Comparison of ENCODE assay signal across 14 cellular contexts in genomic region chr10:4397337-4397736, GRCh38.
DNase-seq lines count a peak whose midpoint lies in the region; ATAC-seq, FAIRE-seq and TF ChIP-seq lines count a peak whose summit lies in the region.
"Had no signal": no experiment of that assay in that cellular context is flagged by ENCODE, and none has a peak within 500 bp of the region (broad histone marks: within the 10 kb centered on the region; RNA-seq: fewer than 3 reads in every experiment).

No MANE protein-coding gene starts in this region.

- H3K27me3 ChIP-seq in bronchial epithelial cell (ENCODE audit: control insufficient read depth, insufficient read depth, low read length), result no peaks in the 10 kb centered on the region
- H3K27me3 ChIP-seq: BLaER1 had no signal

- H3K4me3 ChIP-seq in LNCaP clone FGC (ENCODE audit: low read depth, low read length) (no peak overlapping the region), bronchial epithelial cell (ENCODE audit: low read depth, low read length) (no peak overlapping the region)
- H3K4me3 ChIP-seq: BLaER1, GM12878 had no signal

- no peak for FAIRE-seq in bronchial epithelial cell (lab: Jason Lieb, UNC)
- FAIRE-seq: GM12878 had no signal

- no peak for ATAC-seq in HG03457 (IDR thresholded peaks at IDR 0.05; ENCODE audit: unreplicated experiment)
- ATAC-seq: GM12878 had no signal

- DNase-seq in NCI-H510A treated with DMSO at 0.1 percent for 48 hours (lab: John Stamatoyannopoulos, UW) (peak; percentile 30), NCI-H510A (lab: John Stamatoyannopoulos, UW) (no peak), LNCaP clone FGC (ENCODE audit: low read depth) (peak; percentile 46), bronchial epithelial cell (ENCODE audit: low read depth) (peak; percentile 8), cerebellar cortex (ENCODE audit: low spot score) (no peak), GOT3 (lab: John Stamatoyannopoulos, UW) (no peak)
- DNase-seq: 8988T; CD4-positive, alpha-beta memory T cell; DMS79 treated with DMSO at 0.1 percent for 48 hours; GF-D8; HCEC 1CT had no signal

- H3K36me3 ChIP-seq in bronchial epithelial cell (ENCODE audit: control insufficient read depth, insufficient read depth, low read length), result no peaks in the 10 kb centered on the region
- H3K36me3 ChIP-seq: BLaER1 had no signal

- TF ChIP-seq CTCF in LNCaP clone FGC (IDR thresholded peaks at IDR 0.05; ENCODE audit: control insufficient read depth, extremely low read depth, insufficient read depth) (no peak), bronchial epithelial cell (IDR thresholded peaks at IDR 0.05; ENCODE audit: insufficient read depth, low read length, severe bottlenecking) (no peak)

Comparison
In these comparisons a context has a peak if more than half of its experiments do, and no peak if none do; other contexts are left out.
1. DNase-seq: peak in NCI-H510A treated with DMSO at 0.1 percent for 48 hours (single experiment), LNCaP clone FGC (single experiment) and bronchial epithelial cell (single experiment); none in NCI-H510A (single experiment), cerebellar cortex (single experiment) and GOT3 (single experiment).